Comparison of ENCODE assay signal across 1 cellular context in the genomic region with DNA sequence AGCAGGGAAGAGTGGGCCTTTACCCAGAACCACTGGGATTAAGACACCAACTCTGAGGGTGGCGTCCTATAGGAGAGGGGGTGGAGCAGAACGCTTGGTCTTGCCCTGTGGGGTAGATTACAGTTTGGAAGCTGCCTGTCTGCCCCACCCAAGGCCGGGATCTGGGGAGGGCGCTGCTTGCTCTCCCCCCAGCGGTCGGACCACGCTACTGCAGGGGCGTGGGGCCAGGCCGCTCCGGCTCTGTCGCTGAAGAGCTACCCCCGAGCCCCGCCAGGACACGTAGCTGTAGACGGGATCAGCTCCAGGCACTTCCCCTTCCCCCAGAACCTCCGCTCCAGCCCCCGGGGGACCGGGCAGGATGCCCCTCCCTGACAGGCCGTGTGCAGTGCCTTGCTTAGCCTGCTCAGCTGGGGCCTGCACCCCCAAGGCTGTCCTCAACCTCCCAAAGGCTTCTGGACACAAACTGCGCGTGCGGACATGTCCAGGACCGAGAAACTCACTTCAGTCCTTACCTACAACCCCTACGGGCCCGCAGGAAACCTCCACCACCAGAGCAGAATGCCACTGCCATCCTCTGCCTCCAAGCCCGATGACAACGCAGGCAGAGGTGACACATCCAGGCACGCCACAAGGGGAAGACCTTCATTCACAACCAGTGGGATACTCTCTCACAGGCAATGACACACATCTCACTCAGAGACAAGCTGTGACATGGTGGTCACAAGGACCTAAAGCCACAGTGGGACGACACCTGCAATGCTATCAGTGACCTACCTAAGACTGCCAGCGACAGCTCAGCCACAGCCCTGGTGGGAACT.
TF ChIP-seq lines count a peak whose summit lies in the region.

No MANE protein-coding gene starts in this region.

TF ChIP-seq in Ishikawa, 13 proteins besides CTCF, POLR2A, EP300 and RAD21 (continued from another document):
- TF ChIP-seq, protein P1, sequence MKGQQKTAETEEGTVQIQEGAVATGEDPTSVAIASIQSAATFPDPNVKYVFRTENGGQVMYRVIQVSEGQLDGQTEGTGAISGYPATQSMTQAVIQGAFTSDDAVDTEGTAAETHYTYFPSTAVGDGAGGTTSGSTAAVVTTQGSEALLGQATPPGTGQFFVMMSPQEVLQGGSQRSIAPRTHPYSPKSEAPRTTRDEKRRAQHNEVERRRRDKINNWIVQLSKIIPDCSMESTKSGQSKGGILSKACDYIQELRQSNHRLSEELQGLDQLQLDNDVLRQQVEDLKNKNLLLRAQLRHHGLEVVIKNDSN (IDR thresholded peaks at IDR 0.05) = no peak
- TF ChIP-seq NFIC (IDR thresholded peaks at IDR 0.05) = 0 out of 2 replicates have a peak, but pooled peaks have one; percentile 23
- TF ChIP-seq EGR1 (IDR thresholded peaks at IDR 0.05) = no peak
- TF ChIP-seq ZBTB7A (IDR thresholded peaks at IDR 0.05; ENCODE audit: low read depth) = peak; percentile 46; the same call in 1 of the 2 replicates
TF ChIP-seq in Ishikawa: peak in this region for 4.
